In the genomic region with DNA sequence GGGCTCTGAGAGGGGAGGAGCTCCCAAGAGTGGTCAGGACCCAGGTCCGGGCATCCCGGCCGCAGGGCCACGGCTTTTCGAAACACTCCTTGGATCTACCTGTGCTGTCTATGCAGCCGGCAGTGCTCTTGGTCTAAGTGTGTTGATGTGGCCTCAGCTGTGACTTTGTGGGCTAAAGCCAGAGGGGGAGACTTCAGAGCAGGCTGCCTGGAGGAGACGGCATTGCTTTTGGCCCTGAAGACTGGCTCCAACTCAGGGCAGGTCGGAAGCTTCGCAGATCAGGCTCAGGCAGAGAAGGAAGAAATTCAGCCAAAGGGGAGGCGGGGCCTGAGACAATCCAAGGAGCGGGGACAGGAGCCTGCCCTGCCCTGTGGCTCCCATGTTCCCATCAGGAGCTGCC, we compare ENCODE assay signal across 1 cellular context.
TF ChIP-seq lines count a peak whose summit lies in the region.

No MANE protein-coding gene starts in this region.

TF ChIP-seq in HepG2, 621 proteins besides CTCF, POLR2A, EP300 and RAD21:
- no peak for TF ChIP-seq PRMT3 (CRISPR knock-in tag; IDR thresholded peaks at IDR 0.05; ENCODE audit: borderline replicate concordance, low read depth)
- TF ChIP-seq AGO2 (optimal IDR thresholded peaks at IDR 0.05; ENCODE audit: low read depth, low read length) = peak; percentile 38
